ENCODE assay signal across 11 cellular contexts in the genomic region with DNA sequence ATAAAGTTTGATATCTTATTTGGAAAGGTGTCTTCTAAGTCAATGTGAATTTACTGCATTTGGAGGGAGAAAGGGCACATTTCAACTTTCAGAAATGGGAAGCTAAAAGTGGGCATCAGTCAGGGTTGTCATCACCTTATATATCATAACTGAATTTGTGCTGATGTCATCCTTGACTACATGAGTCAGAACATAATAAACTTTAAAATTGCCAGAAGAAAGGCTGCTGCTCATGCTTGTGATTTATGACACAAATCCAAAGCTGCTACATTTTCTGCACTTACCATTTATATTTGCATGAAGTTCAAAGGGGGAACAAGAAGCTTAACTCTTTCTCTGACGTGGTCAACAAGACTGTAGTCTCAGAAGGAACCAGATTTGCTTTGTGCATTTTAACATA.
DNase-seq lines count a peak whose midpoint lies in the region; ATAC-seq and TF ChIP-seq lines count a peak whose summit lies in the region.
"Had no signal": no experiment of that assay in that cellular context is flagged by ENCODE, and none has a peak within 500 bp of the region (broad histone marks: within the 10 kb centered on the region; RNA-seq: fewer than 3 reads in every experiment).

No MANE protein-coding gene starts in this region.

- TF ChIP-seq CTCF in glutamatergic neuron (IDR thresholded peaks at IDR 0.05; ENCODE audit: partially characterized antibody, unreplicated experiment): no peak

- no peaks in the 10 kb centered on the region for H3K27me3 Mint-ChIP-seq in activated T-cell treated with anti-CD3 and anti-CD28 coated beads, Interleukin-2, amount 50 U/mL, for 72 hours (ENCODE audit: low read depth)
- H3K27me3 Mint-ChIP-seq in glutamatergic neuron (ENCODE audit: unreplicated experiment): no peaks in the 10 kb centered on the region

- H3K36me3 Mint-ChIP-seq in activated T-cell treated with anti-CD3 and anti-CD28 coated beads, Interleukin-2, amount 50 U/mL, for 72 hours (ENCODE audit: insufficient read depth in 2 of 2): no peaks in the 10 kb centered on the region
- no peaks in the 10 kb centered on the region for H3K36me3 Mint-ChIP-seq in glutamatergic neuron (ENCODE audit: unreplicated experiment)

- peak; percentile 67 to 80 for ATAC-seq in activated T-cell treated with anti-CD3 and anti-CD28 coated beads, Interleukin-2, amount 50 U/mL, for 72 hours (replicated peaks in 1 of 2)
- no peak for ATAC-seq in HG02884 (IDR thresholded peaks at IDR 0.05; ENCODE audit: unreplicated experiment)

- no peak overlapping the region for H3K4me3 Mint-ChIP-seq in activated T-cell treated with anti-CD3 and anti-CD28 coated beads, Interleukin-2, amount 50 U/mL, for 72 hours
- no peak overlapping the region for H3K4me3 Mint-ChIP-seq in glutamatergic neuron (ENCODE audit: unreplicated experiment)

- H3K9me3 Mint-ChIP-seq in activated T-cell treated with anti-CD3 and anti-CD28 coated beads, Interleukin-2, amount 50 U/mL, for 72 hours: no peaks in the 10 kb centered on the region
- no peaks in the 10 kb centered on the region for H3K9me3 Mint-ChIP-seq in glutamatergic neuron (ENCODE audit: unreplicated experiment)

- no peaks in the 10 kb centered on the region for H3K4me1 Mint-ChIP-seq in activated T-cell treated with anti-CD3 and anti-CD28 coated beads, Interleukin-2, amount 50 U/mL, for 72 hours (ENCODE audit: low read depth)
- H3K4me1 Mint-ChIP-seq in glutamatergic neuron (ENCODE audit: low read depth, unreplicated experiment): no peaks in the 10 kb centered on the region

- no peak for DNase-seq in activated T-cell treated with anti-CD3 and anti-CD28 coated beads, Interleukin-2, amount 50 U/mL, for 72 hours
- no peak for DNase-seq in activated T-cell treated with anti-CD3 and anti-CD28 coated beads, Interleukin-2, amount 50 U/mL, for 48 hours
- DNase-seq in HT1080 (ENCODE audit: low read depth) (peak; percentile 8), RKO (ENCODE audit: low spot score) (peak; percentile 48), NCI-H82 (lab: John Stamatoyannopoulos, UW) (no peak), glutamatergic neuron (no peak)
- DNase-seq: IMR-90, NCI-H1048, NCI-H187, NCI-H510A had no signal

- no peak overlapping the region for H3K27ac Mint-ChIP-seq in activated T-cell treated with anti-CD3 and anti-CD28 coated beads, Interleukin-2, amount 50 U/mL, for 72 hours
- no peak overlapping the region for H3K27ac Mint-ChIP-seq in glutamatergic neuron (ENCODE audit: unreplicated experiment)

Comparison
In these comparisons a context has a peak if more than half of its experiments do, and no peak if none do; other contexts are left out.
1. DNase-seq: peak in HT1080 (single experiment) and RKO (single experiment); none in activated T-cell treated with anti-CD3 and anti-CD28 coated beads, Interleukin-2, amount 50 U/mL, for 72 hours (0 of 2), activated T-cell treated with anti-CD3 and anti-CD28 coated beads, Interleukin-2, amount 50 U/mL, for 48 hours (0 of 2), NCI-H82 (single experiment) and glutamatergic neuron (single experiment).